In the genomic region with DNA sequence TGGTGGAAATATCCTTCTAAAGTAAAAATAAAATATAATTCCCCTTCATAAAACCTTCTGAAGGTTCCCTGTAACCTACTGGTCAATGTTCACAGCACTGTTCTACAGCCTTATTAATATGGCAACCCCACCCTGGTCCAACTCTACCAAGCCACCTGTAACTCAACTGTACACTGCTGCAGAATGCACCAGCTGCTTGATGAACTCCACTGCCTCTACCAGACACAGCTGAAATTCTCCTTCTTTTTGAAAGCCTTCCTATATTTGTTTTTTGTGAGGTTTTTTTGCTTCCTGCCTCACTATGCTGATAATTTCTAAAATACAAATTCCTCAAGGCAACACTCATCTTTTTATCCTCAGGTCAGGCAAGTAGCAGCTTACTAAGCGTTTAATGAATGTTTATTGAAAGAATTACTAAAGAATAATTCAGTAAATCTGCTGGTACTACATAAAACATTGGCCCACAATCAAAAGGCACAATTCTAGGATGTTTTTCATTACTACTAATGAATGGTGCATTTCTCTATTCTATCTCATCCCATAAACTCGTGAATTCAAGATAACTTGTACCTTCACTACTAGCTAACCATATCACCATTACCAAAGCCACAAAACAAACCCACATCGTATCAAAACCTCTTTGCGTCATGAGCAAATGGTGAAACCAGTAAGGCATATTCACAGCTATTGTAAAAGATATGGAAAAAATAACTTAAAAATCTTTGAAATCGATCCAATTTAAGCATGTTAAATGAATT, we compare ENCODE assay signal across 14 cellular contexts. TPM values are rescaled to one million over a fixed set of nuclear protein-coding genes. Genes with fewer than 3 reads are reported as not detected.
DNase-seq lines count a peak whose midpoint lies in the region; ATAC-seq, FAIRE-seq and TF ChIP-seq lines count a peak whose summit lies in the region.
"Had no signal": no experiment of that assay in that cellular context is flagged by ENCODE, and none has a peak within 500 bp of the region (broad histone marks: within the 10 kb centered on the region; RNA-seq: fewer than 3 reads in every experiment).

No MANE protein-coding gene starts in this region.

- TF ChIP-seq CTCF in NB4 (IDR thresholded peaks at IDR 0.05; ENCODE audit: low read depth, low read length) (no peak), progenitor cell of endocrine pancreas (IDR thresholded peaks at IDR 0.05; ENCODE audit: unreplicated experiment) (no peak), lower leg skin (IDR thresholded peaks at IDR 0.05) (no peak)

- peak; percentile 43 for FAIRE-seq in endometrium (lab: Jason Lieb, UNC)

- no peak overlapping the region for H3K4me3 Mint-ChIP-seq in activated CD4-positive, alpha-beta T cell treated with anti-CD3 and anti-CD28 coated beads, Interleukin-2, amount 10 ng/mL, durations not matched to agents 24 days and 14 days
- peak overlapping the region; percentile 17 for H3K4me3 Mint-ChIP-seq in progenitor cell of endocrine pancreas (ENCODE audit: low read depth)

- intact Hi-C loops in activated CD4-positive, alpha-beta T cell treated with anti-CD3 and anti-CD28 coated beads, Interleukin-2, amount 10 ng/mL, durations not matched to agents 24 days and 14 days (cut with micrococcal nuclease), result no loop called here
- intact Hi-C loops in lower leg skin (cut with DNase I; ENCODE audit: low total_unique reads), result no loop called here

- DNase-seq in activated CD4-positive, alpha-beta T cell treated with anti-CD3 and anti-CD28 coated beads, Interleukin-2, amount 10 ng/mL, durations not matched to agents 24 days and 14 days, result peak; percentile 44
- no peak for DNase-seq in activated CD4-positive, alpha-beta T cell treated with anti-CD3 and anti-CD28 coated beads for 48 hours
- DNase-seq in NB4 (ENCODE audit: low read depth) (peak; percentile 13), progenitor cell of endocrine pancreas (ENCODE audit: low spot score, unreplicated experiment) (no peak), lower leg skin (ENCODE audit: low spot score in 2 of 2) (no peak)
- no peak for DNase-seq in stimulated activated CD4-positive, alpha-beta T cell treated with anti-CD3 and anti-CD28 coated beads, Interleukin-12 subunit alpha, Interleukin-12 subunit beta, amount 100 ng/mL, for 4 hours
- DNase-seq in stimulated activated naive CD8-positive, alpha-beta T cell treated with anti-CD3 and anti-CD28 coated beads, Interleukin-15, Interleukin-2, amounts not matched to agents 100 U/mL and 50 U/mL, for 24 hours, result no peak
- DNase-seq: activated CD4-positive, alpha-beta memory T cell treated with anti-CD3 and anti-CD28 coated beads, Interleukin-2, amount 10 ng/mL, durations not matched to agents 7 days and 5 days; KG1; occipital lobe; stimulated activated CD8-positive, alpha-beta memory T cell treated with anti-CD3 and anti-CD28 coated beads, Interleukin-4, amount 100 ng/mL, for 48 hours; uterus had no signal

- H3K36me3 Mint-ChIP-seq in activated CD4-positive, alpha-beta T cell treated with anti-CD3 and anti-CD28 coated beads, Interleukin-2, amount 10 ng/mL, durations not matched to agents 24 days and 14 days (ENCODE audit: low read depth), result peaks cover 3% of the 10 kb centered on the region
- peaks cover 5% of the 10 kb centered on the region for H3K36me3 Mint-ChIP-seq in progenitor cell of endocrine pancreas (ENCODE audit: insufficient read depth)

- no peak for TF ChIP-seq POLR2A in NB4 (IDR thresholded peaks at IDR 0.05; ENCODE audit: extremely low read depth, insufficient read length)
- no peak for TF ChIP-seq POLR2A in lower leg skin (IDR thresholded peaks at IDR 0.05)

- ATAC-seq in stimulated activated naive CD8-positive, alpha-beta T cell treated with anti-CD3 and anti-CD28 coated beads, Interleukin-15, Interleukin-2, amounts not matched to agents 100 U/mL and 50 U/mL, for 24 hours, result no peak
- ATAC-seq: left lobe of liver had no signal

- 73 to 80% methylated on average over 5 of the region's 5 CpGs for WGBS in lower leg skin, 2 donors

- peaks cover 38% of the 10 kb centered on the region for H3K4me1 Mint-ChIP-seq in activated CD4-positive, alpha-beta T cell treated with anti-CD3 and anti-CD28 coated beads, Interleukin-2, amount 10 ng/mL, durations not matched to agents 24 days and 14 days
- H3K4me1 Mint-ChIP-seq in progenitor cell of endocrine pancreas (ENCODE audit: low read depth), result peaks cover 30% of the 10 kb centered on the region

- no peaks in the 10 kb centered on the region for H3K9me3 Mint-ChIP-seq in activated CD4-positive, alpha-beta T cell treated with anti-CD3 and anti-CD28 coated beads, Interleukin-2, amount 10 ng/mL, durations not matched to agents 24 days and 14 days
- no peaks in the 10 kb centered on the region for H3K9me3 Mint-ChIP-seq in progenitor cell of endocrine pancreas (ENCODE audit: low read depth)
- H3K9me3 Mint-ChIP-seq: activated CD4-positive, alpha-beta memory T cell treated with anti-CD3 and anti-CD28 coated beads, Interleukin-2, amount 10 ng/mL, durations not matched to agents 7 days and 5 days had no signal

- H3K4me3 ChIP-seq in NB4 (ENCODE audit: low read depth, low read length) (peak overlapping the region; percentile 78), lower leg skin (ENCODE audit: low read depth, poor library complexity, severe bottlenecking) (no peak overlapping the region)
- H3K4me3 ChIP-seq: uterus had no signal

- peaks cover 4% of the 10 kb centered on the region for H3K27me3 Mint-ChIP-seq in activated CD4-positive, alpha-beta T cell treated with anti-CD3 and anti-CD28 coated beads, Interleukin-2, amount 10 ng/mL, durations not matched to agents 24 days and 14 days
- H3K27me3 Mint-ChIP-seq in progenitor cell of endocrine pancreas, result no peaks in the 10 kb centered on the region
- H3K27me3 Mint-ChIP-seq: activated CD4-positive, alpha-beta memory T cell treated with anti-CD3 and anti-CD28 coated beads, Interleukin-2, amount 10 ng/mL, durations not matched to agents 7 days and 5 days had no signal

- H3K27ac Mint-ChIP-seq in activated CD4-positive, alpha-beta T cell treated with anti-CD3 and anti-CD28 coated beads, Interleukin-2, amount 10 ng/mL, durations not matched to agents 24 days and 14 days, result no peak overlapping the region
- no peak overlapping the region for H3K27ac Mint-ChIP-seq in progenitor cell of endocrine pancreas
- H3K27ac Mint-ChIP-seq: activated CD4-positive, alpha-beta memory T cell treated with anti-CD3 and anti-CD28 coated beads, Interleukin-2, amount 10 ng/mL, durations not matched to agents 7 days and 5 days had no signal

RNA-seq across cellular contexts. Expression of a gene that starts 2.4 kb away (rescaled TPM):
- 10.0 and 11.8 TPM in 2 replicates for total RNA-seq in activated CD4-positive, alpha-beta T cell treated with anti-CD3 and anti-CD28 coated beads, Interleukin-2, amount 10 ng/mL, durations not matched to agents 24 days and 14 days
- total RNA-seq in progenitor cell of endocrine pancreas (36.4 and 41.5 TPM in 2 replicates), lower leg skin (1 to 10 TPM; 6.7 to 9.3 (median 8.8) TPM)

Comparison
In these comparisons a context has a peak if more than half of its experiments do, and no peak if none do; other contexts are left out.
1. DNase-seq: peak in activated CD4-positive, alpha-beta T cell treated with anti-CD3 and anti-CD28 coated beads, Interleukin-2, amount 10 ng/mL, durations not matched to agents 24 days and 14 days (single experiment) and NB4 (single experiment); none in activated CD4-positive, alpha-beta T cell treated with anti-CD3 and anti-CD28 coated beads for 48 hours (single experiment), progenitor cell of endocrine pancreas (single experiment), stimulated activated CD4-positive, alpha-beta T cell treated with anti-CD3 and anti-CD28 coated beads, Interleukin-12 subunit alpha, Interleukin-12 subunit beta, amount 100 ng/mL, for 4 hours (single experiment), lower leg skin (0 of 2) and stimulated activated naive CD8-positive, alpha-beta T cell treated with anti-CD3 and anti-CD28 coated beads, Interleukin-15, Interleukin-2, amounts not matched to agents 100 U/mL and 50 U/mL, for 24 hours (single experiment).